8 cellular contexts compared by ENCODE assay signal in the genomic region with DNA sequence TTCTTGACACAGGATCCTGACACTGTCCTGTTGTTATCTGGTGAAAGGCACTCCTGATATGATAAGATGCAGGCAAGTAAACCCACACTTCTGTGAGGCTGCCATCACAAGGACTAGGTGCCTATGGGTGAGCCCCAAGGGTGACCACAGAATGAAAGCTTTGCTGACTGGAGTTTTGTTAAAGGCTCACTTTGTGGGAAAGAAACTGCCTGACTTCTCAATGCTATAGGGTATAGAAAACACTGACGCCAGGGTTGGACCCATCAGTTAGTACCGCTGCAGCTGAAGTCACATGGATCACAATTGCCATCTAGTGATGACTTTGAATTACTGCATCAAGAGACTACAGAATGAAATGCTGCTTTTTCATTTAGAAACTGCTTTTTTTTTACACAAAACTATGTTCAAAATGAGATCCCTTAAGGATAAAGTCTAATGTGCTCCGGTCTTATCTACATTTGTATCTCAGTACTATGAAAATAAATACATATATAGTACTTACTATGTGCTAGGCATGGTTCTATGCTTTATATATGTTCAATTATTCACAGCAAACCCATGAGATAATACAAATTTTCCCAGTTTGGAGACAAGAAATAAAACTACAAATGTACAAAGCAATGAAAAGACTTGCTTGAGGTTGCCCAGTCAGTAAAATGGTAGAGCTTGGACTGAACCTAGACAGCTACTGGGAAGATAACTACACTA.
DNase-seq lines count a peak whose midpoint lies in the region; ATAC-seq and TF ChIP-seq lines count a peak whose summit lies in the region.

No MANE protein-coding gene starts in this region.

- H3K36me3 Mint-ChIP-seq in T-helper 17 cell (ENCODE audit: low read depth) (no peaks in the 10 kb centered on the region), natural killer cell (no peaks in the 10 kb centered on the region)

- WGBS in esophagus squamous epithelium, 2 donors: 3% methylated on average over 3 of the region's 3 CpGs

- TF ChIP-seq CTCF in GM12873 (IDR thresholded peaks at IDR 0.05; ENCODE audit: insufficient read depth, low read depth, low read length, missing control alignments) (peak; percentile 69), esophagus squamous epithelium (IDR thresholded peaks at IDR 0.05) (peak; percentile 40 to 69 (median 48)), natural killer cell (IDR thresholded peaks at IDR 0.05) (peak; percentile 26)

- H3K4me3 ChIP-seq in esophagus squamous epithelium: no peak overlapping the region

- DNase-seq in Ammon's horn (ENCODE audit: low spot score): peak; percentile 83
- peak; percentile 68 for DNase-seq in NAMALWA (ENCODE audit: low spot score)
- DNase-seq in T-helper 17 cell: no peak
- no peak for DNase-seq in esophagus squamous epithelium (lab: John Stamatoyannopoulos, UW)
- no peak for DNase-seq in natural killer cell
- DNase-seq in NCI-H128 (lab: John Stamatoyannopoulos, UW; ENCODE audit: unreplicated experiment): no peak

- no peaks in the 10 kb centered on the region for H3K27me3 ChIP-seq in esophagus squamous epithelium

- ATAC-seq in HG02610 (IDR thresholded peaks at IDR 0.05; ENCODE audit: unreplicated experiment) (peak; percentile 91), T-helper 17 cell (peak; percentile 51), natural killer cell (peak in 1 of 3 donors; percentile 55)

- no peak for TF ChIP-seq POLR2A in esophagus squamous epithelium (IDR thresholded peaks at IDR 0.05)

- H3K4me1 ChIP-seq in esophagus squamous epithelium: peaks cover 0 to 3% (median 0%) of the 10 kb centered on the region in 3 donors

- H3K9me3 ChIP-seq in T-helper 17 cell (ENCODE audit: control insufficient read depth, low read length, poor library complexity, severe bottlenecking): no peaks in the 10 kb centered on the region
- no peaks in the 10 kb centered on the region for H3K9me3 ChIP-seq in esophagus squamous epithelium

- H3K36me3 ChIP-seq in esophagus squamous epithelium: no peaks in the 10 kb centered on the region

- intact Hi-C loops in esophagus squamous epithelium (cut with DNase I) (loop anchor here (10.0 kb wide), 2 partner anchors 249 to 729 kb away; no protein-coding TSS in a partner anchor), natural killer cell (cut with micrococcal nuclease) (no loop called here)

- H3K4me1 Mint-ChIP-seq in T-helper 17 cell (no peaks in the 10 kb centered on the region), natural killer cell (no peaks in the 10 kb centered on the region)

- H3K27ac Mint-ChIP-seq in T-helper 17 cell (no peak overlapping the region), natural killer cell (no peak overlapping the region)

- H3K27me3 Mint-ChIP-seq in T-helper 17 cell (peaks cover 32% of the 10 kb centered on the region), natural killer cell (ENCODE audit: low read depth in 2 of 2) (peaks cover 0 to 6% of the 10 kb centered on the region in 2 donors)

- no peaks in the 10 kb centered on the region for H3K9me3 Mint-ChIP-seq in natural killer cell

- H3K27ac ChIP-seq in esophagus squamous epithelium: no peak overlapping the region

- H3K4me3 Mint-ChIP-seq in T-helper 17 cell (no peak overlapping the region), natural killer cell (no peak overlapping the region)

Comparison
In these comparisons a context has a peak if more than half of its experiments do, and no peak if none do; other contexts are left out.
1. DNase-seq: peak in Ammon's horn (single experiment) and NAMALWA (single experiment); none in T-helper 17 cell (0 of 3), esophagus squamous epithelium (single experiment), natural killer cell (single experiment) and NCI-H128 (single experiment).
2. Peak in every context shown above with its lines, with median percentiles within 50 percentile points of each other: CTCF ChIP-seq.